Comparison of ENCODE assay signal across 9 cellular contexts in the genomic region with DNA sequence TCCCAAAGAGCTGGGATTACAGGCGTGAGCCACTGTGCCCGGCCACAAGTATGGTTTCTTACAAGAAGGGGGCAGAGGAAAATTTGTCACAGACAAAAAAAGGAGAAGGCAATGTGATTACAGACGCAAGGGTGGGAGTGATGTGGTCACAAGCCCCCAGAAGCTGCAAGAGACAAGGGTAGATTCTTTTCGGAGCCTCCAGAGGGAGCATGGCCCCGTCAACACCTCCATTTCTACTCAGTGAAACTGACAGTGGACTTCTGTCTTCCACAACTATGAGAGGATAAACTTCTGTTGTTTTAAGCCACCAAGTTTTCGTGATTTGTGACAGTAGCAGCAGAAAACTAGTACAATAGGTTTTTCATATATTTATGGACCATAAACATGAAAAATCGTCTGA. TPM values are rescaled to one million over a fixed set of nuclear protein-coding genes. Genes with fewer than 3 reads are reported as not detected.
DNase-seq lines count a peak whose midpoint lies in the region; ATAC-seq, FAIRE-seq and TF ChIP-seq lines count a peak whose summit lies in the region.
"Had no signal": no experiment of that assay in that cellular context is flagged by ENCODE, and none has a peak within 500 bp of the region (broad histone marks: within the 10 kb centered on the region; RNA-seq: fewer than 3 reads in every experiment).

No MANE protein-coding gene starts in this region.

- H3K27ac ChIP-seq in C4-2B (no peak overlapping the region), IMR-90 (ENCODE audit: insufficient read depth, low read length) (no peak overlapping the region), K562 (ENCODE audit: extremely low read depth, low read depth, low read length) (no peak overlapping the region)

- H3K4me2 ChIP-seq in IMR-90 (ENCODE audit: low read depth, low read length): no peak overlapping the region
- no peak overlapping the region for H3K4me2 ChIP-seq in K562 (ENCODE audit: insufficient read depth, low read length)

- H3K4ac ChIP-seq in IMR-90 (ENCODE audit: low read depth, low read length): no peak overlapping the region

- no peak overlapping the region for H2AFZ ChIP-seq in IMR-90 (replicated peaks; ENCODE audit: low read length, poor library complexity)
- H2AFZ ChIP-seq in K562 (ENCODE audit: low read depth, low read length): no peak overlapping the region

- H3K36me3 ChIP-seq in IMR-90 (ENCODE audit: control insufficient read depth, insufficient read depth, low read length) (peaks cover 4% of the 10 kb centered on the region; the same call in 1 of the 2 replicates), K562 (ENCODE audit: control insufficient read depth, insufficient read depth, low read length) (no peaks in the 10 kb centered on the region)

- no peaks in the 10 kb centered on the region; the same call in 1 of the 2 replicates for H3K9me1 ChIP-seq in IMR-90 (ENCODE audit: insufficient read depth, low read length)
- H3K9me1 ChIP-seq in K562 (ENCODE audit: control insufficient read depth, insufficient read depth, low read length): no peaks in the 10 kb centered on the region

- CTCF ChIA-PET in IMR-90 (lab: Yijun Ruan, JAX): interaction anchor here (1.3 kb wide), 1 partner anchor 169 kb away, joined by 3 read pairs; no protein-coding TSS in a partner anchor
- CTCF ChIA-PET in K562 (lab: Yijun Ruan, JAX; ENCODE audit: low intra/inter-chr PET ratio): interaction anchor here (0.9 kb wide), 1 partner anchor 155 kb away, joined by 3 read pairs; no protein-coding TSS in a partner anchor

- TF ChIP-seq POLR2A in IMR-90 (IDR thresholded peaks at IDR 0.05; ENCODE audit: low read depth, low read length) (no peak), K562 (conservative IDR thresholded peaks at IDR 0.05) (no peak)

- WGBS in IMR-90 (ENCODE audit: extremely low coverage in 2 of 2, insufficient read length in 1 of 2), 2 experiments: no CpG with 5 or more reads among the region's 7 CpGs
- WGBS in K562 (ENCODE audit: insufficient coverage, low coverage, missing lambda C conversion rate): 4% methylated on average over 7 of the region's 7 CpGs

- no peak overlapping the region for H4K5ac ChIP-seq in IMR-90 (ENCODE audit: low read depth, low read length)

- in situ Hi-C loops in IMR-90 (cut with MboI; ENCODE audit: low sequenced_read_pairs) (loop anchor here (5.0 kb wide), 1 partner anchor 156 kb away; no protein-coding TSS in a partner anchor), K562 (cut with MboI) (no loop called here)

- no peak overlapping the region for H2BK20ac ChIP-seq in IMR-90 (ENCODE audit: low read depth, low read length)

- no peak overlapping the region for H3K56ac ChIP-seq in IMR-90 (ENCODE audit: extremely low read depth, insufficient read depth, low read length)

- no peak overlapping the region for H3K14ac ChIP-seq in IMR-90 (replicated peaks; ENCODE audit: low read depth, low read length)

- peak; percentile 40 for DNase-seq in IMR-90
- DNase-seq in K562 (ENCODE audit: extremely low read depth in 1 of 4, low spot score in 3 of 4): peak in 1 of 4 experiments; percentile 18
- DNase-seq in medulla oblongata (ENCODE audit: extremely low spot score): peak; percentile 19
- no peak for DNase-seq in posterior cingulate gyrus
- no peak for DNase-seq in ecto neural progenitor cell (ENCODE audit: low spot score)
- DNase-seq in cerebellum (ENCODE audit: low spot score): no peak
- no peak for DNase-seq in stimulated activated naive CD4-positive, alpha-beta T cell treated with Interleukin-2 at 50 U/mL for 16 hours (lab: John Stamatoyannopoulos, UW)
- DNase-seq: activated CD4-positive, alpha-beta T cell treated with anti-CD3 and anti-CD28 coated beads for 1 hour had no signal

- no peak overlapping the region for H2AK5ac ChIP-seq in IMR-90 (ENCODE audit: low read depth, low read length)

- H3K9me3 ChIP-seq in IMR-90 (ENCODE audit: control insufficient read depth, insufficient read depth, low read length) (no peaks in the 10 kb centered on the region), K562 (replicated peaks; ENCODE audit: control insufficient read depth, insufficient read depth, low read depth, low read length) (no peaks in the 10 kb centered on the region)

- intact Hi-C loops in IMR-90 (cut with micrococcal nuclease): no loop called here
- intact Hi-C loops in K562 (cut with micrococcal nuclease): loop anchor here (2.0 to 5.0 kb wide), 3 partner anchors 64 to 168 kb away; no protein-coding TSS in a partner anchor
- intact Hi-C loops in posterior cingulate gyrus (cut with DNase I): loop anchor here (5.0 kb wide), 1 partner anchor 111 kb away; no protein-coding TSS in a partner anchor

- peak; percentile 27 for TF ChIP-seq CTCF in C4-2B (conservative IDR thresholded peaks at IDR 0.05)
- TF ChIP-seq CTCF in IMR-90 (conservative IDR thresholded peaks at IDR 0.05; ENCODE audit: low read depth, low read length): peak; percentile 53
- TF ChIP-seq CTCF in K562 (IDR thresholded peaks at IDR 0.05 in 2 of 3, conservative IDR thresholded peaks at IDR 0.05 in 1 of 3; ENCODE audit: insufficient read depth in 2 of 3, low read depth in 1 of 3, low read length in 3 of 3): peak; percentile 18 to 48 (median 33); a peak in 3 of 6 replicates

- no peak overlapping the region for H4K8ac ChIP-seq in IMR-90 (ENCODE audit: low read depth in 2 of 2, low read length in 2 of 2)

- no peak overlapping the region for H2AK9ac ChIP-seq in IMR-90 (replicated peaks; ENCODE audit: low read depth, low read length, poor library complexity)

- H3K4me1 ChIP-seq in IMR-90 (ENCODE audit: control insufficient read depth, insufficient read depth, low read length) (peaks cover 8% of the 10 kb centered on the region; the same call in 1 of the 2 replicates), K562 (replicated peaks in 1 of 2; ENCODE audit: control insufficient read depth in 2 of 2, insufficient read depth in 2 of 2, low read length in 2 of 2) (peaks cover 0 to 18% of the 10 kb centered on the region in 2 experiments; a peak in 2 of 5 replicates)

- no peak overlapping the region for H2BK15ac ChIP-seq in IMR-90 (ENCODE audit: low read depth, low read length)

- no peak for ATAC-seq in IMR-90 (ENCODE audit: low read depth)
- ATAC-seq in K562: 0 out of 3 replicates have a peak, but pooled peaks have one; percentile 43

- H3K4me3 ChIP-seq in IMR-90 (ENCODE audit: insufficient read depth, low read depth, low read length): no peak overlapping the region
- no peak overlapping the region for H3K4me3 ChIP-seq in K562

- H3K18ac ChIP-seq in IMR-90 (ENCODE audit: low read depth, low read length): no peak overlapping the region

- dilution Hi-C loops in IMR-90 (cut with HindIII; ENCODE audit: low sequenced_read_pairs, unreplicated experiment): no loop called here

- no peak overlapping the region for H2BK120ac ChIP-seq in IMR-90 (ENCODE audit: low read depth, low read length)

- H4K20me1 ChIP-seq in IMR-90 (ENCODE audit: insufficient read depth, low read length): peaks cover 16% of the 10 kb centered on the region
- no peaks in the 10 kb centered on the region for H4K20me1 ChIP-seq in K562 (replicated peaks; ENCODE audit: control insufficient read depth, insufficient read depth, low read length)

- FAIRE-seq in K562 (lab: Jason Lieb, UNC): no peak

- TF ChIP-seq RAD21 in IMR-90 (IDR thresholded peaks at IDR 0.05; ENCODE audit: low read length): peak; percentile 64
- TF ChIP-seq RAD21 in K562 (CRISPR knock-in tag; conservative IDR thresholded peaks at IDR 0.05 in 1 of 2, IDR thresholded peaks at IDR 0.05 in 1 of 2): no peak

- BruUV-seq in IMR-90 (replicated peaks; lab: Mats Ljungman, UMichigan) (no TSS peak), K562 (replicated peaks; lab: Mats Ljungman, UMichigan) (no TSS peak)

- TF ChIP-seq EP300 in K562 (IDR thresholded peaks at IDR 0.05; ENCODE audit: low read length): no peak

- no peaks in the 10 kb centered on the region for H3K27me3 ChIP-seq in IMR-90 (ENCODE audit: control insufficient read depth, insufficient read depth, low read length)
- peaks cover 19 to 50% of the 10 kb centered on the region in 2 experiments for H3K27me3 ChIP-seq in K562 (ENCODE audit: control insufficient read depth in 2 of 2, insufficient read depth in 2 of 2, low read length in 2 of 2)

- H3K9ac ChIP-seq in IMR-90 (ENCODE audit: low read depth, low read length): no peak overlapping the region
- H3K9ac ChIP-seq in K562 (ENCODE audit: insufficient read depth in 1 of 2, low read depth in 2 of 2, low read length in 2 of 2): no peak overlapping the region

- H3K79me2 ChIP-seq in K562 (ENCODE audit: control insufficient read depth, insufficient read depth, low read length): no peaks in the 10 kb centered on the region

- H3K23ac ChIP-seq in IMR-90 (ENCODE audit: low read depth, low read length): no peak overlapping the region

- no peak overlapping the region for H4K91ac ChIP-seq in IMR-90 (ENCODE audit: insufficient read depth, low read depth, low read length)

- H2BK5ac ChIP-seq in IMR-90 (ENCODE audit: low read depth, low read length, poor library complexity, severe bottlenecking): no peak overlapping the region

- H3K79me1 ChIP-seq in IMR-90 (ENCODE audit: low read depth in 1 of 2, low read length in 2 of 2): peaks cover 10 to 32% of the 10 kb centered on the region in 2 experiments

- POLR2A ChIA-PET in IMR-90 (lab: Charles Lee; ENCODE audit: unreplicated experiment) (no interaction called here), K562 (lab: Yijun Ruan, JAX) (interaction anchor here (0.5 kb wide), 1 partner anchor 18 kb away, joined by 4 read pairs; no protein-coding TSS in a partner anchor)

RNA-seq across cellular contexts. Expression of gene TCF7L1, which starts 2.1 kb away (rescaled TPM):
- total RNA-seq in IMR-90 (2012; rRNA removed): 0.72 and 1.1 TPM in 2 replicates
- polyA plus RNA-seq in IMR-90 (2012; rRNA removed): 9.5 and 11.1 TPM in 2 replicates
- 12.0 and 13.9 TPM in 2 replicates for polyA plus RNA-seq in IMR-90 (2012; cell fraction: cytosol; rRNA removed)
- polyA plus RNA-seq in IMR-90 (2012; cell fraction: nucleus; rRNA removed; ENCODE audit: low replicate concordance): 26.5 and 34.3 TPM in 2 replicates
- 0.23 TPM in 1 of 2 replicates, not detected in the other for total RNA-seq in K562 (2011; cell fraction: chromatin; rRNA removed; ENCODE audit: low replicate concordance)
- not detected in 2 replicates for total RNA-seq in K562 (2011; cell fraction: nucleolus; rRNA removed)
- total RNA-seq in K562 (2011; cell fraction: nucleoplasm; rRNA removed): not detected in 2 replicates
- total RNA-seq in K562 (2014; rRNA removed): not detected in 2 replicates
- total RNA-seq in K562 (2014; rRNA removed; fragmentation: Illumina TruSeq; extraction: Trizol): not detected in 2 replicates
- not detected in 2 replicates for total RNA-seq in K562 (2015; rRNA removed; fragmentation: Illumina TruSeq; extraction: Trizol)
- total RNA-seq in K562 (2021): 0.11 and 0.13 TPM in 2 replicates
- polyA plus RNA-seq in K562 (2011; rRNA removed): not detected in 2 replicates
- 0.03 TPM in 1 of 2 replicates, not detected in the other for polyA plus RNA-seq in K562 (2011; cell fraction: cytosol; rRNA removed)
- polyA plus RNA-seq in K562 (2011; cell fraction: nucleus; rRNA removed): 0.07 TPM in 1 of 2 replicates, not detected in the other
- 0.17 and 0.21 TPM in 2 replicates for polyA plus RNA-seq in K562 (2012)
- 0.07 and 0.09 TPM in 2 replicates for polyA plus RNA-seq in K562 (2014; fragmentation: Illumina TruSeq; extraction: Trizol)
- under 1 TPM in 1 of 2 experiments, not detected in 1; 0.04 TPM for polyA plus RNA-seq in K562 (2014; fragmentation: Nextera tagmentation; extraction: Ambion mirVana)
- polyA plus RNA-seq in K562 (2014; rRNA removed): 0.03 and 0.05 TPM in 2 replicates
- polyA minus RNA-seq in K562 (2011; rRNA and poly(A)+ RNA removed): not detected in 2 replicates
- polyA minus RNA-seq in K562 (2011; cell fraction: cytosol; rRNA and poly(A)+ RNA removed): not detected in 2 replicates
- polyA minus RNA-seq in K562 (2011; cell fraction: nucleus; rRNA and poly(A)+ RNA removed): not detected in 2 replicates
- total RNA-seq in cerebellum: 8.5 TPM

Comparison
In these comparisons a context has a peak if more than half of its experiments do, and no peak if none do; other contexts are left out.
1. DNase-seq: peak in IMR-90 (single experiment) and medulla oblongata (single experiment); none in posterior cingulate gyrus (0 of 10), ecto neural progenitor cell (single experiment), cerebellum (single experiment) and stimulated activated naive CD4-positive, alpha-beta T cell treated with Interleukin-2 at 50 U/mL for 16 hours (single experiment).
2. Peak in every context shown above with its lines, with median percentiles within 50 percentile points of each other: CTCF ChIP-seq.